Comparison of ENCODE assay signal across 18 cellular contexts in genomic region chr22:31244943-31245451, GRCh38. TPM values are rescaled to one million over a fixed set of nuclear protein-coding genes. Genes with fewer than 3 reads are reported as not detected.
DNase-seq lines count a peak whose midpoint lies in the region; ATAC-seq and TF ChIP-seq lines count a peak whose summit lies in the region.
"Had no signal": no experiment of that assay in that cellular context is flagged by ENCODE, and none has a peak within 500 bp of the region (broad histone marks: within the 10 kb centered on the region; RNA-seq: fewer than 3 reads in every experiment).

No MANE protein-coding gene starts in this region.

- peaks cover 3% of the 10 kb centered on the region for H3K36me3 Mint-ChIP-seq in activated CD8-positive, alpha-beta memory T cell treated with anti-CD3 and anti-CD28 coated beads, Interleukin-2, amount 10 ng/mL, durations not matched to agents 7 days and 5 days
- peaks cover 12% of the 10 kb centered on the region for H3K36me3 Mint-ChIP-seq in T-helper 2 cell treated with Interferon-gamma antibody and Interleukin-4, amounts not matched to agents 5 μg/mL and 100 μg/mL, for 36 hours (ENCODE audit: low read depth)

- no peak for TF ChIP-seq CTCF in stomach (IDR thresholded peaks at IDR 0.05)

- H3K27ac ChIP-seq in mesodermal cell (ENCODE audit: low read depth, low read length, severe bottlenecking) (peak overlapping the region; percentile 99), stomach (peak overlapping the region in 3 of 5 donors; percentile 56 to 67 (median 59))

- no peaks in the 10 kb centered on the region for H3K27me3 ChIP-seq in stomach
- H3K27me3 ChIP-seq: gastrocnemius medialis had no signal

- H3K9me3 Mint-ChIP-seq in activated CD8-positive, alpha-beta memory T cell treated with anti-CD3 and anti-CD28 coated beads, Interleukin-2, amount 10 ng/mL, durations not matched to agents 7 days and 5 days (ENCODE audit: low read depth) = no peaks in the 10 kb centered on the region
- H3K9me3 Mint-ChIP-seq in T-helper 2 cell treated with Interferon-gamma antibody and Interleukin-4, amounts not matched to agents 5 μg/mL and 100 μg/mL, for 36 hours = no peaks in the 10 kb centered on the region
- H3K9me3 Mint-ChIP-seq: activated B cell treated with CpG ODN at 0.5 μM for 24 hours; CD8-positive, alpha-beta memory T cell; stimulated activated naive B cell treated with anti-CD40 and anti-IgM and Interleukin-4, amounts not matched to agents 10 μg/mL and 1 μg/mL and 100 μg/mL, for 72 hours had no signal

- peak overlapping the region; percentile 53 for H3K27ac Mint-ChIP-seq in activated CD8-positive, alpha-beta memory T cell treated with anti-CD3 and anti-CD28 coated beads, Interleukin-2, amount 10 ng/mL, durations not matched to agents 7 days and 5 days
- H3K27ac Mint-ChIP-seq in T-helper 2 cell treated with Interferon-gamma antibody and Interleukin-4, amounts not matched to agents 5 μg/mL and 100 μg/mL, for 36 hours = peak overlapping the region; percentile 38
- H3K27ac Mint-ChIP-seq: activated B cell treated with CpG ODN at 0.5 μM for 24 hours; activated naive CD8-positive, alpha-beta T cell; stimulated activated naive B cell treated with anti-CD40 and anti-IgM and Interleukin-4, amounts not matched to agents 10 μg/mL and 1 μg/mL and 100 μg/mL, for 72 hours had no signal

- peaks cover 35% of the 10 kb centered on the region for H3K4me1 Mint-ChIP-seq in activated CD8-positive, alpha-beta memory T cell treated with anti-CD3 and anti-CD28 coated beads, Interleukin-2, amount 10 ng/mL, durations not matched to agents 7 days and 5 days
- H3K4me1 Mint-ChIP-seq in T-helper 2 cell treated with Interferon-gamma antibody and Interleukin-4, amounts not matched to agents 5 μg/mL and 100 μg/mL, for 36 hours (ENCODE audit: low read depth) = peaks cover 50% of the 10 kb centered on the region

- no peak overlapping the region for H3K4me3 Mint-ChIP-seq in activated CD8-positive, alpha-beta memory T cell treated with anti-CD3 and anti-CD28 coated beads, Interleukin-2, amount 10 ng/mL, durations not matched to agents 7 days and 5 days
- H3K4me3 Mint-ChIP-seq in T-helper 2 cell treated with Interferon-gamma antibody and Interleukin-4, amounts not matched to agents 5 μg/mL and 100 μg/mL, for 36 hours = peak overlapping the region; percentile 32
- H3K4me3 Mint-ChIP-seq: activated B cell treated with CpG ODN at 0.5 μM for 24 hours; activated naive CD8-positive, alpha-beta T cell; CD8-positive, alpha-beta memory T cell; stimulated activated naive B cell treated with anti-CD40 and anti-IgM and Interleukin-4, amounts not matched to agents 10 μg/mL and 1 μg/mL and 100 μg/mL, for 72 hours had no signal

- H3K9me3 ChIP-seq in mesodermal cell (ENCODE audit: control insufficient read depth, low read length) (no peaks in the 10 kb centered on the region), stomach (no peaks in the 10 kb centered on the region)
- H3K9me3 ChIP-seq: gastrocnemius medialis had no signal

- TF ChIP-seq EP300 in stomach (IDR thresholded peaks at IDR 0.05) = no peak

- CTCF ChIA-PET in activated CD8-positive, alpha-beta memory T cell treated with anti-CD3 and anti-CD28 coated beads, Interleukin-2, amount 10 ng/mL, durations not matched to agents 7 days and 5 days (lab: Charles Lee) = interaction anchor here (0.8 to 1.2 kb wide), 4 partner anchors 11 to 32 kb away, joined by 3 to 7 read pairs (median 4); no protein-coding TSS in a partner anchor

- intact Hi-C loops in stomach (cut with DNase I; ENCODE audit: low total_unique reads) = no loop called here

- TF ChIP-seq POLR2A in stomach (IDR thresholded peaks at IDR 0.05) = no peak

- no peaks in the 10 kb centered on the region for H3K27me3 Mint-ChIP-seq in activated CD8-positive, alpha-beta memory T cell treated with anti-CD3 and anti-CD28 coated beads, Interleukin-2, amount 10 ng/mL, durations not matched to agents 7 days and 5 days
- no peaks in the 10 kb centered on the region for H3K27me3 Mint-ChIP-seq in T-helper 2 cell treated with Interferon-gamma antibody and Interleukin-4, amounts not matched to agents 5 μg/mL and 100 μg/mL, for 36 hours (ENCODE audit: low read depth)
- H3K27me3 Mint-ChIP-seq: activated B cell treated with CpG ODN at 0.5 μM for 24 hours; activated naive CD8-positive, alpha-beta T cell; CD8-positive, alpha-beta memory T cell; stimulated activated naive B cell treated with anti-CD40 and anti-IgM and Interleukin-4, amounts not matched to agents 10 μg/mL and 1 μg/mL and 100 μg/mL, for 72 hours had no signal

- H3K36me3 ChIP-seq in mesodermal cell (ENCODE audit: control insufficient read depth, insufficient read depth, low read length) (no peaks in the 10 kb centered on the region), stomach (peaks cover 0 to 31% (median 10%) of the 10 kb centered on the region in 4 donors)
- H3K36me3 ChIP-seq: gastrocnemius medialis had no signal

- ATAC-seq in activated CD8-positive, alpha-beta memory T cell treated with anti-CD3 and anti-CD28 coated beads, Interleukin-2, amount 10 ng/mL, durations not matched to agents 7 days and 5 days = no peak
- ATAC-seq in GM19023 (IDR thresholded peaks at IDR 0.05; ENCODE audit: unreplicated experiment) = no peak
- no peak for ATAC-seq in HG03045 (IDR thresholded peaks at IDR 0.05; ENCODE audit: unreplicated experiment)
- ATAC-seq: gastrocnemius medialis; GM12878; stimulated activated naive B cell treated with anti-CD40 and anti-IgM and Interleukin-4, amounts not matched to agents 10 μg/mL and 1 μg/mL and 100 μg/mL, for 72 hours had no signal

- H3K4me1 ChIP-seq in mesodermal cell (ENCODE audit: control insufficient read depth, insufficient read depth, low read length, poor library complexity, severe bottlenecking) = peaks cover 83% of the 10 kb centered on the region
- peaks cover 55 to 100% (median 64%) of the 10 kb centered on the region in 4 donors for H3K4me1 ChIP-seq in stomach

- no peak overlapping the region for H3K4me3 ChIP-seq in mesodermal cell (ENCODE audit: extremely low read depth, insufficient read depth, low read length, poor library complexity, severe bottlenecking)
- no peak overlapping the region for H3K4me3 ChIP-seq in stomach
- H3K4me3 ChIP-seq: gastrocnemius medialis, GM12878 had no signal

- 97 to 100% methylated on average over 3 to 6 of the region's 7 CpGs for WGBS in mesodermal cell (ENCODE audit: insufficient coverage in 2 of 2), 2 experiments
- WGBS in stomach, 5 donors = 71 to 79% (median 75%) methylated on average over 7 of the region's 7 CpGs

- DNase-seq in activated CD8-positive, alpha-beta memory T cell treated with anti-CD3 and anti-CD28 coated beads, Interleukin-2, amount 10 ng/mL, durations not matched to agents 7 days and 5 days = peak; percentile 48
- DNase-seq in activated CD8-positive, alpha-beta memory T cell treated with anti-CD3 and anti-CD28 coated beads, Interleukin-2, amount 50 U/mL, for 4 hours = no peak
- DNase-seq in T-helper 2 cell treated with Interferon-gamma antibody and Interleukin-4, amounts not matched to agents 5 μg/mL and 100 μg/mL, for 36 hours (ENCODE audit: low spot score) = no peak
- no peak for DNase-seq in stomach
- DNase-seq in COLO668 (lab: John Stamatoyannopoulos, UW; ENCODE audit: unreplicated experiment) = no peak
- DNase-seq: ACHN; activated B cell treated with CpG ODN at 0.5 μM for 24 hours; caudate nucleus; CD8-positive, alpha-beta memory T cell; gastrocnemius medialis; NCI-H1092 treated with DMSO at 0.1 percent for 48 hours; NCI-H774; stimulated activated naive B cell treated with anti-CD40 and anti-IgM and Interleukin-4, amounts not matched to agents 10 μg/mL and 1 μg/mL and 100 μg/mL, for 72 hours had no signal

RNA-seq across cellular contexts. Expression of gene LIMK2, which starts 32.9 kb away (rescaled TPM):
- total RNA-seq in activated CD8-positive, alpha-beta memory T cell treated with anti-CD3 and anti-CD28 coated beads, Interleukin-2, amount 10 ng/mL, durations not matched to agents 7 days and 5 days = 10 to 100 TPM; 32.2 to 47.3 TPM
- 36.4 TPM for polyA plus RNA-seq in mesodermal cell (2013, experiment 1 of 2)
- polyA plus RNA-seq in mesodermal cell (2013, experiment 2 of 2) = 33.4 TPM
- 100 to 1,000 TPM in 3 of 5 donors, 10 to 100 TPM in 2; 96.3 to 541 (median 124) TPM for total RNA-seq in stomach
- 10 to 100 TPM; 19.9 to 26.6 (median 24.0) TPM for polyA plus RNA-seq in stomach

RNA-seq across cellular contexts. Expression of gene PIK3IP1, which starts 47.3 kb away (rescaled TPM):
- total RNA-seq in activated CD8-positive, alpha-beta memory T cell treated with anti-CD3 and anti-CD28 coated beads, Interleukin-2, amount 10 ng/mL, durations not matched to agents 7 days and 5 days = 10 to 100 TPM; 11.0 to 15.7 TPM
- polyA plus RNA-seq in mesodermal cell (2013, experiment 1 of 2) = 15.9 TPM
- 13.4 TPM for polyA plus RNA-seq in mesodermal cell (2013, experiment 2 of 2)
- 10 to 100 TPM in 3 of 5 donors, 1 to 10 TPM in 2; 3.5 to 53.0 (median 20.5) TPM for total RNA-seq in stomach
- 1 to 10 TPM; 6.6 to 8.5 (median 7.6) TPM for polyA plus RNA-seq in stomach
